20 cellular contexts compared by ENCODE assay signal in the genomic region with DNA sequence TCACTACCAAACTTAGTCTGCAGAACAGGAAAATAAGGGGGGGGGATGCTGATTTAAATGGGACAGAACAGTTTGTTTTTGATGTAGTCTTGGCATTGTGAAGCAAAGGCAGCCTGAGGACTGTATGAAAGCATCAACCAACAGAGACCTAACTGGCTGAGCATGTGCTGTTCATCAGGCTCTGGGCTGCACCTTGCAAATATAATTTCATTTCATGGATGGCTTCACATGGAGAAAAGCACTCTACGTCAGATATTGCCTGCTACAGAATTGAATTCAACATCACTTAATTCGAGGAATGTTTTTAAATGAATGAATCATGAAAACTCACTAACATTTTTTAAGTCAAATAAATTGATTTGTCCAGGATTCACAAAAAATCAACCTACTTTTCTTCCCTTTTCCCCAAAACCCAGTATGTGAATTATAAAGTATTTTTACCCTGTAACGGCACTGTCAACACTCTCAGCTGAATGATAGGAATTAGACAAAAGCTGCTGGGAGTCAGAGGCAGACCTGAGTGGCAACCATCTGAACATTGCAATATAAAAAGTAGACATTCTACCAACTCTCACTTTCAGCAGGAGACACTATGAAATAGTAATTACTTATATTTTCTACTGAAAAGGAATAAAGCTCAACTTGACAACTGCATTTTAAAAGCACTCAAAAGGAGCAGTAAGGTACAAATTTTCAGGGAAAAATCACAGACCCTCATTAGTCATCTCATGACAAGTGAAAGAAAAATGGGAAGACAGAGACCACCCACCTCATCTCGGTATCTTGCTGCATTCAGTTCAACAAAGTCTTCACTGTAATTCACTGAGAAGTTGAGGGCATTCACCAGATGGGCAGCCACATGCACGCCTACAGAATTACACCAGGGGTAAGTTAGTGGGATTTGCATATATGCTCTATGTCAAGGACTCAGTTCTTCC.
"Had no signal": no experiment of that assay in that cellular context is flagged by ENCODE, and none has a peak within 500 bp of the region (broad histone marks: within the 10 kb centered on the region; RNA-seq: fewer than 3 reads in every experiment).

No MANE protein-coding gene starts in this region.

- ATAC-seq: heart right ventricle; sciatic nerve; stimulated activated naive B cell treated with anti-CD40 and anti-IgM and Interleukin-4, amounts not matched to agents 10 μg/mL and 1 μg/mL and 100 μg/mL, for 72 hours; WTC11 had no signal

- H3K27me3 Mint-ChIP-seq: progenitor cell of endocrine pancreas; stimulated activated naive B cell treated with anti-CD40 and anti-IgM and Interleukin-4, amounts not matched to agents 10 μg/mL and 1 μg/mL and 100 μg/mL, for 72 hours had no signal

- H3K27me3 ChIP-seq: dorsolateral prefrontal cortex, heart right ventricle, spleen, upper lobe of left lung had no signal

- H3K4me1 ChIP-seq: heart right ventricle, left ventricle myocardium inferior, spleen, upper lobe of left lung had no signal

- H3K4me3 Mint-ChIP-seq: stimulated activated naive B cell treated with anti-CD40 and anti-IgM and Interleukin-4, amounts not matched to agents 10 μg/mL and 1 μg/mL and 100 μg/mL, for 72 hours; T-helper 1 cell treated with Interleukin-12 subunit alpha and Interleukin-12 subunit beta and Interleukin-4 antibody, amounts not matched to agents 30 μg/mL and 1 μg/mL, for 36 hours; WTC11 had no signal

- H3K27ac ChIP-seq: dorsolateral prefrontal cortex, heart right ventricle, left ventricle myocardium inferior, SK-N-MC, spleen, upper lobe of left lung had no signal

- H3K4me3 ChIP-seq: dorsolateral prefrontal cortex, heart right ventricle, left ventricle myocardium inferior, SK-N-MC, spleen, upper lobe of left lung had no signal

- H3K9me3 ChIP-seq: upper lobe of left lung had no signal

- H3K36me3 Mint-ChIP-seq: stimulated activated naive B cell treated with anti-CD40 and anti-IgM and Interleukin-4, amounts not matched to agents 10 μg/mL and 1 μg/mL and 100 μg/mL, for 72 hours had no signal

- H3K36me3 ChIP-seq: left ventricle myocardium inferior, spleen, upper lobe of left lung had no signal

- H3K4me1 Mint-ChIP-seq: stimulated activated naive B cell treated with anti-CD40 and anti-IgM and Interleukin-4, amounts not matched to agents 10 μg/mL and 1 μg/mL and 100 μg/mL, for 72 hours had no signal

- H3K9me3 Mint-ChIP-seq: T-helper 1 cell treated with Interleukin-12 subunit alpha and Interleukin-12 subunit beta and Interleukin-4 antibody, amounts not matched to agents 30 μg/mL and 1 μg/mL, for 36 hours had no signal

- H3K27ac Mint-ChIP-seq: stimulated activated naive B cell treated with anti-CD40 and anti-IgM and Interleukin-4, amounts not matched to agents 10 μg/mL and 1 μg/mL and 100 μg/mL, for 72 hours; T-helper 1 cell treated with Interleukin-12 subunit alpha and Interleukin-12 subunit beta and Interleukin-4 antibody, amounts not matched to agents 30 μg/mL and 1 μg/mL, for 36 hours; WTC11 had no signal

- DNase-seq: activated CD4-positive, alpha-beta T cell treated with anti-CD3 and anti-CD28 coated beads for 48 hours; activated CD8-positive, alpha-beta memory T cell treated with anti-CD3 and anti-CD28 coated beads for 24 hours; activated naive CD4-positive, alpha-beta T cell treated with Interleukin-2 at 50 U/mL for 16 hours; cerebellar nuclear complex; dorsolateral prefrontal cortex; foreskin melanocyte; heart right ventricle; islet precursor cell; left ventricle myocardium inferior; mesenchymal stem cell; nucleus accumbens; spleen; stimulated activated CD4-positive, alpha-beta T cell treated with anti-CD3 and anti-CD28 coated beads, Interleukin-2, amount 100 ng/mL, for 24 hours; stimulated activated naive B cell treated with anti-CD40 and anti-IgM and Interleukin-4, amounts not matched to agents 10 μg/mL and 1 μg/mL and 100 μg/mL, for 72 hours; upper lobe of left lung had no signal
